Comparison of ENCODE assay signal across 21 cellular contexts in genomic region chr2:127228102-127228501, GRCh38. TPM values are rescaled to one million over a fixed set of nuclear protein-coding genes. Genes with fewer than 3 reads are reported as not detected.
A peak's percentile ranks its signal among the peaks of the same experiment; 100 is the strongest.
DNase-seq lines count a peak whose midpoint lies in the region; ATAC-seq and TF ChIP-seq lines count a peak whose summit lies in the region.
"Had no signal": no experiment of that assay in that cellular context is flagged by ENCODE, and none has a peak within 500 bp of the region (broad histone marks: within the 10 kb centered on the region; RNA-seq: fewer than 3 reads in every experiment).

No MANE protein-coding gene starts in this region.

- no peaks in the 10 kb centered on the region for H3K27me3 ChIP-seq in osteoblast (ENCODE audit: insufficient read depth, low read length)

- H4K20me1 ChIP-seq in osteoblast (ENCODE audit: insufficient read depth, low read length) = no peaks in the 10 kb centered on the region

- peak; percentile 19 for DNase-seq in AG20443 (ENCODE audit: low spot score)
- peak; percentile 67 for DNase-seq in M059J (ENCODE audit: low read depth)
- DNase-seq in chondrocyte (ENCODE audit: low spot score) = no peak
- DNase-seq in osteoblast (ENCODE audit: insufficient read length, low spot score, missing footprints) = peak; percentile 68
- DNase-seq in NCI-H2196 (lab: John Stamatoyannopoulos, UW; ENCODE audit: unreplicated experiment) = no peak
- DNase-seq: CD4-positive, alpha-beta memory T cell; DMS79; NCI-H1436; NCI-H2029; NCI-H2171; NCI-H748 treated with DMSO at 0.1 percent for 48 hours; NK-92 treated with Interleukin-12 subunit alpha and Interleukin-12 subunit beta, amount 100 ng/mL, for 24 hours; SIG-M5 had no signal

- no peaks in the 10 kb centered on the region for H3K27me3 Mint-ChIP-seq in chondrocyte (ENCODE audit: low read depth)

- peaks cover 38% of the 10 kb centered on the region for H3K4me1 Mint-ChIP-seq in chondrocyte (ENCODE audit: low read depth)

- H3K36me3 Mint-ChIP-seq in chondrocyte (ENCODE audit: low read depth) = no peaks in the 10 kb centered on the region

- peaks cover 25% of the 10 kb centered on the region for H3K4me1 ChIP-seq in osteoblast (ENCODE audit: insufficient read depth, low read length)

- H3K4me3 ChIP-seq in osteoblast (ENCODE audit: insufficient read depth, low read length) = no peak overlapping the region
- H3K4me3 ChIP-seq: HAP-1 had no signal

- H3K9me3 Mint-ChIP-seq in chondrocyte (ENCODE audit: low read depth) = no peaks in the 10 kb centered on the region

- H3K9me3 ChIP-seq in osteoblast (ENCODE audit: low read depth, low read length) = no peaks in the 10 kb centered on the region
- H3K9me3 ChIP-seq: HAP-1 had no signal

- no peaks in the 10 kb centered on the region for H3K79me2 ChIP-seq in osteoblast (ENCODE audit: insufficient read depth, low read length)

- no peak overlapping the region for H3K4me3 Mint-ChIP-seq in chondrocyte (ENCODE audit: unreplicated experiment)
- H3K4me3 Mint-ChIP-seq: CD4-positive, alpha-beta memory T cell had no signal

- TF ChIP-seq CTCF in chondrocyte (IDR thresholded peaks at IDR 0.05) (no peak), osteoblast (IDR thresholded peaks at IDR 0.05; ENCODE audit: extremely low read depth, low read depth, low read length) (no peak)

- H3K36me3 ChIP-seq in osteoblast (ENCODE audit: insufficient read depth, low read length) = no peaks in the 10 kb centered on the region
- H3K36me3 ChIP-seq: HAP-1 had no signal

- H3K27ac ChIP-seq in osteoblast (ENCODE audit: low read depth, low read length) = no peak overlapping the region
- H3K27ac ChIP-seq: HL-60, KMS-11, RWPE1 had no signal

- ATAC-seq in GM18517 (IDR thresholded peaks at IDR 0.05; ENCODE audit: unreplicated experiment) (no peak), GM21367 (IDR thresholded peaks at IDR 0.05; ENCODE audit: unreplicated experiment) (no peak)
- ATAC-seq: SK-N-SH treated with all-trans-retinoic acid at 6 μM for 48 hours had no signal

- no peak overlapping the region for H2AFZ ChIP-seq in osteoblast (ENCODE audit: low read length)

- H3K4me2 ChIP-seq in osteoblast (ENCODE audit: insufficient read depth, low read length) = no peak overlapping the region
- H3K4me2 ChIP-seq: KMS-11 had no signal

- H3K27ac Mint-ChIP-seq in chondrocyte (ENCODE audit: unreplicated experiment) = peak overlapping the region; percentile 19
- H3K27ac Mint-ChIP-seq: CD4-positive, alpha-beta memory T cell had no signal

RNA-seq across cellular contexts. Expression of gene CYP27C1, which starts 8.0 kb away (rescaled TPM):
- 0.96 and 1.7 TPM in 2 replicates for total RNA-seq in M059J (2014; rRNA removed; shearing (Covaris generic))
- total RNA-seq in chondrocyte (11.7 to 17.2 TPM (median 13.4 TPM) in 3 replicates), osteoblast (2.2 and 2.4 TPM in 2 replicates)
- total RNA-seq: CD4-positive, alpha-beta memory T cell; MCF 10A had no signal

Comparison
In these comparisons a context has a peak if more than half of its experiments do, and no peak if none do; other contexts are left out.
1. DNase-seq: peak in AG20443 (single experiment), M059J (single experiment) and osteoblast (single experiment); none in chondrocyte (single experiment) and NCI-H2196 (single experiment).